Comparison of ENCODE assay signal across 29 cellular contexts in genomic region chr21:17548262-17548661, GRCh38. TPM values are rescaled to one million over a fixed set of nuclear protein-coding genes. Genes with fewer than 3 reads are reported as not detected.
DNase-seq lines count a peak whose midpoint lies in the region; ATAC-seq and TF ChIP-seq lines count a peak whose summit lies in the region.
"Had no signal": no experiment of that assay in that cellular context is flagged by ENCODE, and none has a peak within 500 bp of the region (broad histone marks: within the 10 kb centered on the region; RNA-seq: fewer than 3 reads in every experiment).

No MANE protein-coding gene starts in this region.

- H3K36me3 ChIP-seq in right atrium auricular region (no peaks in the 10 kb centered on the region), ectodermal cell (ENCODE audit: control insufficient read depth, insufficient read depth, low read length) (peaks cover 32% of the 10 kb centered on the region), upper lobe of right lung (no peaks in the 10 kb centered on the region)
- H3K36me3 ChIP-seq: thoracic aorta had no signal

- H3K4me1 ChIP-seq in right atrium auricular region, result no peaks in the 10 kb centered on the region
- no peaks in the 10 kb centered on the region for H3K4me1 ChIP-seq in ectodermal cell (ENCODE audit: control insufficient read depth, insufficient read depth, low read length)
- no peaks in the 10 kb centered on the region for H3K4me1 ChIP-seq in upper lobe of right lung

- no peak overlapping the region for H3K27ac ChIP-seq in right atrium auricular region
- H3K27ac ChIP-seq in ectodermal cell (ENCODE audit: insufficient read depth, low read depth, low read length, poor library complexity, severe bottlenecking), result peak overlapping the region; percentile 39
- H3K27ac ChIP-seq in upper lobe of right lung, result no peak overlapping the region
- H3K27ac ChIP-seq: PC-9, thoracic aorta had no signal

- H3K27ac Mint-ChIP-seq in stimulated activated naive CD8-positive, alpha-beta T cell treated with anti-CD3 and anti-CD28 coated beads, Interleukin-15, amount 100 ng/mL, for 72 hours, result no peak overlapping the region
- H3K27ac Mint-ChIP-seq: activated B cell treated with CpG ODN at 0.5 μM for 24 hours; activated CD4-positive, alpha-beta memory T cell treated with anti-CD3 and anti-CD28 coated beads for 36 hours; activated naive CD8-positive, alpha-beta T cell; activated T-helper 2 cell treated with anti-CD3 and anti-CD28 coated beads, Interferon-gamma antibody, Interleukin-2, Interleukin-4, amounts not matched to agents 10 μg/mL and 5 μg/mL and 100 μg/mL, durations not matched to agents 14 hours and 24 hours and 36 hours; dendritic cell treated with granulocyte-macrophage colony-stimulating factor and Interleukin-4, amounts not matched to agents 40 ng/mL and 50 ng/mL, for 4 days; progenitor cell of endocrine pancreas had no signal

- H3K4me1 Mint-ChIP-seq in stimulated activated naive CD8-positive, alpha-beta T cell treated with anti-CD3 and anti-CD28 coated beads, Interleukin-15, amount 100 ng/mL, for 72 hours, result no peaks in the 10 kb centered on the region
- H3K4me1 Mint-ChIP-seq: activated B cell treated with CpG ODN at 0.5 μM for 24 hours had no signal

- no peaks in the 10 kb centered on the region for H3K27me3 Mint-ChIP-seq in stimulated activated naive CD8-positive, alpha-beta T cell treated with anti-CD3 and anti-CD28 coated beads, Interleukin-15, amount 100 ng/mL, for 72 hours
- H3K27me3 Mint-ChIP-seq: activated CD4-positive, alpha-beta memory T cell treated with anti-CD3 and anti-CD28 coated beads for 36 hours; activated naive CD8-positive, alpha-beta T cell; progenitor cell of endocrine pancreas had no signal

- H3K9me3 ChIP-seq in right atrium auricular region (no peaks in the 10 kb centered on the region), ectodermal cell (ENCODE audit: control insufficient read depth, low read length) (no peaks in the 10 kb centered on the region), upper lobe of right lung (no peaks in the 10 kb centered on the region)
- H3K9me3 ChIP-seq: thoracic aorta had no signal

- H3K27me3 ChIP-seq in right atrium auricular region (no peaks in the 10 kb centered on the region), ectodermal cell (ENCODE audit: control insufficient read depth, insufficient read depth, low read length, poor library complexity, severe bottlenecking) (no peaks in the 10 kb centered on the region), upper lobe of right lung (no peaks in the 10 kb centered on the region)

- no peaks in the 10 kb centered on the region for H3K9me3 Mint-ChIP-seq in stimulated activated naive CD8-positive, alpha-beta T cell treated with anti-CD3 and anti-CD28 coated beads, Interleukin-15, amount 100 ng/mL, for 72 hours
- H3K9me3 Mint-ChIP-seq: activated B cell treated with CpG ODN at 0.5 μM for 24 hours; activated CD4-positive, alpha-beta memory T cell treated with anti-CD3 and anti-CD28 coated beads for 36 hours; activated T-helper 2 cell treated with anti-CD3 and anti-CD28 coated beads, Interferon-gamma antibody, Interleukin-2, Interleukin-4, amounts not matched to agents 10 μg/mL and 5 μg/mL and 100 μg/mL, durations not matched to agents 14 hours and 24 hours and 36 hours; dendritic cell treated with granulocyte-macrophage colony-stimulating factor and Interleukin-4, amounts not matched to agents 40 ng/mL and 50 ng/mL, for 4 days had no signal

- TF ChIP-seq CTCF in right atrium auricular region (IDR thresholded peaks at IDR 0.05) (no peak), upper lobe of right lung (IDR thresholded peaks at IDR 0.05) (no peak)

- no peak overlapping the region for H3K4me3 Mint-ChIP-seq in stimulated activated naive CD8-positive, alpha-beta T cell treated with anti-CD3 and anti-CD28 coated beads, Interleukin-15, amount 100 ng/mL, for 72 hours
- H3K4me3 Mint-ChIP-seq: activated B cell treated with CpG ODN at 0.5 μM for 24 hours; activated CD4-positive, alpha-beta memory T cell treated with anti-CD3 and anti-CD28 coated beads for 36 hours; activated naive CD8-positive, alpha-beta T cell; dendritic cell treated with granulocyte-macrophage colony-stimulating factor and Interleukin-4, amounts not matched to agents 40 ng/mL and 50 ng/mL, for 4 days had no signal

- DNase-seq in Right ventricle myocardium inferior (ENCODE audit: missing footprints) (no peak), right atrium auricular region (ENCODE audit: low spot score) (no peak), iris pigment epithelial cell (ENCODE audit: low read depth) (peak; percentile 73), upper lobe of right lung (no peak)
- no peak for DNase-seq in stimulated activated naive CD8-positive, alpha-beta T cell treated with anti-CD3 and anti-CD28 coated beads, Interleukin-15, amount 100 ng/mL, for 72 hours
- DNase-seq: 8988T; activated B cell treated with CpG ODN at 0.5 μM for 24 hours; activated CD4-positive, alpha-beta memory T cell treated with anti-CD3 and anti-CD28 coated beads for 36 hours; activated CD8-positive, alpha-beta memory T cell treated with anti-CD3 and anti-CD28 coated beads, Interleukin-2, amount 50 U/mL, for 4 hours; aorta; central memory CD4-positive, alpha-beta T cell; GOT3; Karpas-422; mesenchymal stem cell; MV-4-11; NCI-H1694; NCI-H510A treated with DMSO at 0.1 percent for 48 hours; PC-9; stimulated activated CD4-positive, alpha-beta T cell treated with anti-CD3 and anti-CD28 coated beads, Interleukin-15, amount 100 ng/mL, for 24 hours; stimulated activated naive CD4-positive, alpha-beta T cell treated with Interleukin-2 at 50 U/mL for 16 hours had no signal

- WGBS in ectodermal cell, 2 experiments, result 94 to 95% methylated on average over 7 of the region's 7 CpGs

- H3K4me3 ChIP-seq in right atrium auricular region, result no peak overlapping the region
- H3K4me3 ChIP-seq in ectodermal cell (ENCODE audit: insufficient read depth, low read depth, low read length), result no peak overlapping the region
- H3K4me3 ChIP-seq in upper lobe of right lung, result no peak overlapping the region
- H3K4me3 ChIP-seq: PC-9, thoracic aorta had no signal

- intact Hi-C loops in Right ventricle myocardium inferior (cut with DNase I), result loop anchor here (2.0 kb wide), 1 partner anchor 35 kb away; the partner anchor contains the start of gene CXADR
- intact Hi-C loops in upper lobe of right lung (cut with DNase I), result no loop called here

- ATAC-seq in Right ventricle myocardium inferior (peak; percentile 68), upper lobe of right lung (peak; percentile 17), HG02870 (IDR thresholded peaks at IDR 0.05; ENCODE audit: unreplicated experiment) (no peak), GM21447 (IDR thresholded peaks at IDR 0.05; ENCODE audit: unreplicated experiment) (no peak)
- no peak for ATAC-seq in stimulated activated naive CD8-positive, alpha-beta T cell treated with anti-CD3 and anti-CD28 coated beads, Interleukin-15, amount 100 ng/mL, for 72 hours

RNA-seq across cellular contexts. Expression of gene CXADR, which starts 35.4 kb away (rescaled TPM):
- total RNA-seq in Right ventricle myocardium inferior, result 25.5 TPM
- 10 to 100 TPM; 25.8 to 28.8 TPM for total RNA-seq in right atrium auricular region
- 139 TPM for polyA plus RNA-seq in ectodermal cell (2013, experiment 1 of 4)
- 166 TPM for polyA plus RNA-seq in ectodermal cell (2013, experiment 2 of 4)
- polyA plus RNA-seq in ectodermal cell (2013, experiment 3 of 4), result 112 TPM
- polyA plus RNA-seq in ectodermal cell (2013, experiment 4 of 4), result 131 TPM
- 29.0 TPM for total RNA-seq in upper lobe of right lung
- total RNA-seq: activated B cell treated with CpG ODN at 0.5 μM for 24 hours, myocyte had no signal

Comparison
In these comparisons a context has a peak if more than half of its experiments do, and no peak if none do; other contexts are left out.
1. ATAC-seq: peak in Right ventricle myocardium inferior (single experiment) and upper lobe of right lung (single experiment); none in HG02870 (single experiment), GM21447 (single experiment) and stimulated activated naive CD8-positive, alpha-beta T cell treated with anti-CD3 and anti-CD28 coated beads, Interleukin-15, amount 100 ng/mL, for 72 hours (single experiment).